ENCODE assay signal across 8 cellular contexts in the genomic region with DNA sequence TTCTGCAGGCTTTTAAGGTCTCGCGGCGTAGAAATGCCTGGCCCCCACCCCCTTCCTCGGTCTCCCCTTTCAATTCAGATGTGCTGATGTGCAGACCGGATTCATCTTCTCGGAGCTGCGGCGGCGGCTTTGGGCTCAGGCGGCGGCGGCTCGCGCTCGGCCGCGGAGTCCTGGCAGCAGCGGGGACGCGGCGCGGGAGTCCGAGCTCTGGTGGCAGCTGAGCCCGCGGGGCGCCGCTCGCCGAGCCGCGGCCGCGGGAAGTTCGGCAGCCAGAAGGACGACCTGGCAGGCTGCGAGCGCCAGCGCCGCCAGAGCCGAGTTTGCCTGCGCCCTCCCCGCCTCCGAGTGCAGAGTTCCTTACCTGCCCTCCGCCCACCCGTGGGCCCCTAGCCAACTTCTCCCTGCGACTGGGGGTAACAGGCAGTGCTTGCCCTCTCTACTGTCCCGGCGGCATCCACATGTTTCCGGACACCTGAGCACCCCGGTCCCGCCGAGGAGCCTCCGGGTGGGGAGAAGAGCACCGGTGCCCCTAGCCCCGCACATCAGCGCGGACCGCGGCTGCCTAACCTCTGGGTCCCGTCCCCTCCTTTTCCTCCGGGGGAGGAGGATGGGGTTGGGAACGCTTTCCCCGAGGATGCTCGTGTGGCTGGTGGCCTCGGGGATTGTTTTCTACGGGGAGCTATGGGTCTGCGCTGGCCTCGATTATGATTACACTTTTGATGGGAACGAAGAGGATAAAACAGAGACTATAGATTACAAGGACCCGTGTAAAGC. TPM values are rescaled to one million over a fixed set of nuclear protein-coding genes. Genes with fewer than 3 reads are reported as not detected.
DNase-seq lines count a peak whose midpoint lies in the region; ATAC-seq and TF ChIP-seq lines count a peak whose summit lies in the region.

No MANE protein-coding gene starts in this region.

- H3K4me1 Mint-ChIP-seq in activated T-cell treated with anti-CD3 and anti-CD28 coated beads, Interleukin-2, amount 50 U/mL, for 24 hours (ENCODE audit: low read depth) = peaks cover 16% of the 10 kb centered on the region
- peaks cover 16% of the 10 kb centered on the region for H3K4me1 Mint-ChIP-seq in neural progenitor cell

- H3K36me3 Mint-ChIP-seq in activated T-cell treated with anti-CD3 and anti-CD28 coated beads, Interleukin-2, amount 50 U/mL, for 24 hours (ENCODE audit: low read depth) = no peaks in the 10 kb centered on the region
- no peaks in the 10 kb centered on the region for H3K36me3 Mint-ChIP-seq in neural progenitor cell

- H3K9me3 Mint-ChIP-seq in activated T-cell treated with anti-CD3 and anti-CD28 coated beads, Interleukin-2, amount 50 U/mL, for 24 hours = no peaks in the 10 kb centered on the region
- no peaks in the 10 kb centered on the region for H3K9me3 Mint-ChIP-seq in neural progenitor cell

- H4K20me1 ChIP-seq in neural progenitor cell (ENCODE audit: low read depth) = peaks cover 4% of the 10 kb centered on the region

- H3K27ac ChIP-seq in RWPE2 (ENCODE audit: poor library complexity, severe bottlenecking) (peak overlapping the region; percentile 55), neural progenitor cell (no peak overlapping the region)

- H2AFZ ChIP-seq in neural progenitor cell (replicated peaks) = peak overlapping the region; percentile 34

- H3K4me2 ChIP-seq in neural progenitor cell = peak overlapping the region; percentile 92

- TF ChIP-seq CTCF in RWPE2 (IDR thresholded peaks at IDR 0.05; ENCODE audit: poor library complexity, severe bottlenecking) = no peak
- no peak for TF ChIP-seq CTCF in fibroblast of pulmonary artery (IDR thresholded peaks at IDR 0.05; ENCODE audit: low read length, missing control alignments)
- no peak for TF ChIP-seq CTCF in neural progenitor cell (IDR thresholded peaks at IDR 0.05)

- DNase-seq in activated T-cell treated with anti-CD3 and anti-CD28 coated beads, Interleukin-2, amount 50 U/mL, for 24 hours = no peak
- DNase-seq in activated T-cell treated with anti-CD3 and anti-CD28 coated beads for 4 hours (no peak), RWPE2 (ENCODE audit: low spot score) (no peak), fibroblast of pulmonary artery (ENCODE audit: low read depth) (peak; percentile 41), neural progenitor cell (ENCODE audit: low spot score) (peak; percentile 78), NCI-H446 treated with DMSO at 0.1 percent for 48 hours (lab: John Stamatoyannopoulos, UW) (no peak)
- DNase-seq in stimulated activated naive CD4-positive, alpha-beta T cell (lab: John Stamatoyannopoulos, UW) = no peak
- no peak for DNase-seq in stimulated activated CD4-positive, alpha-beta T cell treated with anti-CD3 and anti-CD28 coated beads, Interleukin-4, amount 100 ng/mL, for 24 hours

- H3K79me2 ChIP-seq in neural progenitor cell (ENCODE audit: low read depth) = no peaks in the 10 kb centered on the region

- H3K4me3 ChIP-seq in RWPE2 (ENCODE audit: severe bottlenecking) = peak overlapping the region; percentile 45
- peak overlapping the region; percentile 66 for H3K4me3 ChIP-seq in fibroblast of pulmonary artery (replicated peaks; ENCODE audit: low read depth, low read length)
- H3K4me3 ChIP-seq in neural progenitor cell = peak overlapping the region; percentile 58

- no peaks in the 10 kb centered on the region for H3K36me3 ChIP-seq in RWPE2 (ENCODE audit: low read depth)
- H3K36me3 ChIP-seq in neural progenitor cell = no peaks in the 10 kb centered on the region

- peaks cover 62% of the 10 kb centered on the region for H3K27me3 Mint-ChIP-seq in activated T-cell treated with anti-CD3 and anti-CD28 coated beads, Interleukin-2, amount 50 U/mL, for 24 hours
- H3K27me3 Mint-ChIP-seq in neural progenitor cell (ENCODE audit: insufficient read depth, low read depth) = peaks cover 26% of the 10 kb centered on the region

- no peak overlapping the region for H3K27ac Mint-ChIP-seq in activated T-cell treated with anti-CD3 and anti-CD28 coated beads, Interleukin-2, amount 50 U/mL, for 24 hours
- H3K27ac Mint-ChIP-seq in neural progenitor cell = no peak overlapping the region

- H3F3A ChIP-seq in neural progenitor cell (ENCODE audit: low read depth) = no peaks in the 10 kb centered on the region

- no peak overlapping the region for H3K9ac ChIP-seq in neural progenitor cell

- peak overlapping the region; percentile 10 for H3K4me3 Mint-ChIP-seq in activated T-cell treated with anti-CD3 and anti-CD28 coated beads, Interleukin-2, amount 50 U/mL, for 24 hours
- H3K4me3 Mint-ChIP-seq in neural progenitor cell = peak overlapping the region; percentile 90

- H3K4me1 ChIP-seq in RWPE2 (ENCODE audit: insufficient read depth, poor library complexity, severe bottlenecking) = peaks cover 8% of the 10 kb centered on the region
- H3K4me1 ChIP-seq in neural progenitor cell = peaks cover 8% of the 10 kb centered on the region

- H3K9me3 ChIP-seq in RWPE2 (ENCODE audit: severe bottlenecking) (no peaks in the 10 kb centered on the region), neural progenitor cell (ENCODE audit: low read depth) (no peaks in the 10 kb centered on the region)

- peak; percentile 41 for ATAC-seq in RWPE2 (ENCODE audit: low read depth)

- no peaks in the 10 kb centered on the region for H3K27me3 ChIP-seq in RWPE2 (ENCODE audit: insufficient read depth, poor library complexity, severe bottlenecking)
- peaks cover 95% of the 10 kb centered on the region for H3K27me3 ChIP-seq in neural progenitor cell

RNA-seq across cellular contexts. Expression of gene TLL1, which starts 0.4 kb away (rescaled TPM):
- 0.22 TPM in 1 of 2 replicates, not detected in the other for total RNA-seq in neural progenitor cell (ENCODE audit: low replicate concordance)

Comparison
In these comparisons a context has a peak if more than half of its experiments do, and no peak if none do; other contexts are left out.
1. DNase-seq: peak in fibroblast of pulmonary artery (single experiment) and neural progenitor cell (single experiment); none in activated T-cell treated with anti-CD3 and anti-CD28 coated beads, Interleukin-2, amount 50 U/mL, for 24 hours (single experiment), activated T-cell treated with anti-CD3 and anti-CD28 coated beads for 4 hours (single experiment), RWPE2 (single experiment), NCI-H446 treated with DMSO at 0.1 percent for 48 hours (single experiment), stimulated activated naive CD4-positive, alpha-beta T cell (0 of 6) and stimulated activated CD4-positive, alpha-beta T cell treated with anti-CD3 and anti-CD28 coated beads, Interleukin-4, amount 100 ng/mL, for 24 hours (single experiment).
2. Peak in every context shown above with its lines, with median percentiles within 50 percentile points of each other: H3K4me3 ChIP-seq.